13 cellular contexts compared by ENCODE assay signal in genomic region chr11:27282806-27283205, GRCh38.
DNase-seq lines count a peak whose midpoint lies in the region; ATAC-seq and TF ChIP-seq lines count a peak whose summit lies in the region.
"Had no signal": no experiment of that assay in that cellular context is flagged by ENCODE, and none has a peak within 500 bp of the region (broad histone marks: within the 10 kb centered on the region; RNA-seq: fewer than 3 reads in every experiment).

No MANE protein-coding gene starts in this region.

- H3K27me3 Mint-ChIP-seq in mesothelial cell of epicardium (ENCODE audit: low read depth): no peaks in the 10 kb centered on the region

- H3K9me3 ChIP-seq in Panc1 (ENCODE audit: control insufficient read depth, insufficient read depth, low read depth, low read length): no peaks in the 10 kb centered on the region

- CTCF ChIA-PET in Panc1 (lab: Charles Lee): interaction anchor here (0.9 to 1.1 kb wide), 2 partner anchors 14 to 99 kb away, joined by 3 read pairs; no protein-coding TSS in a partner anchor

- POLR2A ChIA-PET in Panc1 (lab: Charles Lee): no interaction called here

- H3K9me3 Mint-ChIP-seq in mesothelial cell of epicardium: no peaks in the 10 kb centered on the region

- H3K36me3 Mint-ChIP-seq in mesothelial cell of epicardium: no peaks in the 10 kb centered on the region

- intact Hi-C loops in Panc1 (cut with micrococcal nuclease; ENCODE audit: unreplicated experiment): loop anchor here (5.0 kb wide), 1 partner anchor 71 kb away; no protein-coding TSS in a partner anchor

- in situ Hi-C loops in Panc1 (cut with HindIII; ENCODE audit: low pct_unique_long_range_greater_than_20kb, low sequenced_read_pairs): no loop called here

- no peaks in the 10 kb centered on the region for H3K36me3 ChIP-seq in Panc1 (ENCODE audit: control insufficient read depth, insufficient read depth, low read length)

- no peak overlapping the region for H3K4me3 ChIP-seq in Panc1 (ENCODE audit: low read depth in 2 of 2, low read length in 2 of 2)
- H3K4me3 ChIP-seq: SK-N-MC had no signal

- H3K4me1 ChIP-seq in Panc1 (ENCODE audit: control insufficient read depth, insufficient read depth, low read length): peaks cover 19% of the 10 kb centered on the region
- H3K4me1 ChIP-seq: parathyroid adenoma had no signal

- peak overlapping the region; percentile 12 for H3K27ac Mint-ChIP-seq in mesothelial cell of epicardium

- H3K4me1 Mint-ChIP-seq in mesothelial cell of epicardium: peaks cover 16% of the 10 kb centered on the region

- ATAC-seq in Panc1 (no peak), HG02938 (IDR thresholded peaks at IDR 0.05; ENCODE audit: unreplicated experiment) (no peak), HG02623 (IDR thresholded peaks at IDR 0.05; ENCODE audit: unreplicated experiment) (no peak)

- TF ChIP-seq CTCF in Panc1 (IDR thresholded peaks at IDR 0.05) (no peak), mesothelial cell of epicardium (IDR thresholded peaks at IDR 0.05; ENCODE audit: unreplicated experiment) (no peak)

- BruUV-seq in Panc1 (replicated peaks; lab: Mats Ljungman, UMichigan): no TSS peak

- DNase-seq in Daoy (ENCODE audit: low read depth) (peak; percentile 83), Panc1 (ENCODE audit: low read depth, low spot score) (no peak), dermis blood vessel endothelial cell (peak; percentile 52), mesothelial cell of epicardium (ENCODE audit: low spot score in 2 of 2, unreplicated experiment in 2 of 2) (no peak), germinal center (ENCODE audit: low spot score) (no peak), NCI-H2081 (lab: John Stamatoyannopoulos, UW) (no peak)
- DNase-seq: DMS79 treated with DMSO at 0.1 percent for 48 hours, erythroblast, NCI-H1092 treated with DMSO at 0.1 percent for 48 hours had no signal

- H3K4me3 Mint-ChIP-seq in mesothelial cell of epicardium: no peak overlapping the region

- H3K27ac ChIP-seq in Panc1 (ENCODE audit: low read length): peak overlapping the region; percentile 91
- H3K27ac ChIP-seq: parathyroid adenoma, SK-N-MC had no signal

- H3K27me3 ChIP-seq in Panc1 (ENCODE audit: control insufficient read depth, insufficient read depth, low read length): no peaks in the 10 kb centered on the region

Comparison
In these comparisons a context has a peak if more than half of its experiments do, and no peak if none do; other contexts are left out.
1. DNase-seq: peak in Daoy (single experiment) and dermis blood vessel endothelial cell (single experiment); none in Panc1 (single experiment), mesothelial cell of epicardium (0 of 2), germinal center (single experiment) and NCI-H2081 (0 of 2).